35 cellular contexts compared by ENCODE assay signal in the genomic region with DNA sequence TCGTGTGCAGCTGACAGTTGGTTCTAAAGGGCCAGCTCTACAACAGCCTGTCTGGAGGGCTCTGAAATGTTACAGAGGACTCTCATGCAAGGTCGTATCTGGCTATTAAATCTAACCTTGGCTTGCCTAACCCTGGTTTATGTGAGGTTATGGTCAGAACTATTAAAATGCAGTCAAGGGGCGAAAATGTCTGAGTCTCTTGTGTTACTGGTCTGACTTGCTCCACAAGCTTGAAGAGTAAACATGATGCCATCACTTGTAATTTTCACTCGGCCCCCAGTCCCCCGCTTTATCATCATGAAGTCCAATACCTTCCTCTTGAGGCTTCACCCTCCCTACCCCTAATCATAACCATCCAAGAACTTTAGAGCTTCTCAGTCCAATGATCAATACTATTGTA. TPM values are rescaled to one million over a fixed set of nuclear protein-coding genes. Genes with fewer than 3 reads are reported as not detected.
"Had no signal": no experiment of that assay in that cellular context is flagged by ENCODE, and none has a peak within 500 bp of the region (broad histone marks: within the 10 kb centered on the region; RNA-seq: fewer than 3 reads in every experiment).

No MANE protein-coding gene starts in this region.

- H3K36me3 ChIP-seq: adrenal gland, gastrocnemius medialis had no signal

- H3K9me3 ChIP-seq: adrenal gland, body of pancreas, esophagus muscularis mucosa, gastrocnemius medialis, heart left ventricle had no signal

- H3K27ac Mint-ChIP-seq: activated CD4-positive, alpha-beta memory T cell treated with anti-CD3 and anti-CD28 coated beads for 36 hours; activated CD8-positive, alpha-beta memory T cell treated with anti-CD3 and anti-CD28 coated beads, Interleukin-2, amount 10 ng/mL, durations not matched to agents 7 days and 5 days; activated CD8-positive, alpha-beta T cell treated with anti-CD3 and anti-CD28 coated beads, Interleukin-2, amount 10 ng/mL, durations not matched to agents 7 days and 5 days; activated naive CD4-positive, alpha-beta T cell treated with anti-CD3 and anti-CD28 coated beads for 36 hours; activated naive CD4-positive, alpha-beta T cell treated with anti-CD3 and anti-CD28 coated beads, Interleukin-2, amount 50 U/mL, for 24 hours; activated naive CD8-positive, alpha-beta T cell treated with anti-CD3 and anti-CD28 coated beads for 36 hours; activated naive CD8-positive, alpha-beta T cell treated with anti-CD3 and anti-CD28 coated beads, Interleukin-2, amount 50 U/mL, for 24 hours; activated T-helper 1 cell treated with anti-CD3 and anti-CD28 coated beads, Interleukin-12 subunit alpha, Interleukin-12 subunit beta, Interleukin-2, Interleukin-4 antibody, amounts not matched to agents 30 ng/mL and 10 ng/mL and 1 ng/mL, durations not matched to agents 14 hours and 24 hours and 36 hours; activated T-helper 2 cell treated with anti-CD3 and anti-CD28 coated beads, Interferon-gamma antibody, Interleukin-2, Interleukin-4, amounts not matched to agents 10 μg/mL and 5 μg/mL and 100 μg/mL, durations not matched to agents 14 hours and 24 hours and 36 hours; dendritic cell treated with granulocyte-macrophage colony-stimulating factor and Interleukin-4, amounts not matched to agents 40 ng/mL and 50 ng/mL, for 4 days; endodermal cell; WTC11 had no signal

- H3K4me3 Mint-ChIP-seq: activated CD4-positive, alpha-beta memory T cell treated with anti-CD3 and anti-CD28 coated beads for 36 hours; activated CD8-positive, alpha-beta memory T cell treated with anti-CD3 and anti-CD28 coated beads, Interleukin-2, amount 10 ng/mL, durations not matched to agents 7 days and 5 days; activated CD8-positive, alpha-beta T cell treated with anti-CD3 and anti-CD28 coated beads, Interleukin-2, amount 10 ng/mL, durations not matched to agents 7 days and 5 days; activated naive CD4-positive, alpha-beta T cell treated with anti-CD3 and anti-CD28 coated beads for 36 hours; activated naive CD4-positive, alpha-beta T cell treated with anti-CD3 and anti-CD28 coated beads, Interleukin-2, amount 50 U/mL, for 24 hours; activated naive CD8-positive, alpha-beta T cell treated with anti-CD3 and anti-CD28 coated beads for 36 hours; activated naive CD8-positive, alpha-beta T cell treated with anti-CD3 and anti-CD28 coated beads, Interleukin-2, amount 50 U/mL, for 24 hours; activated T-helper 1 cell treated with anti-CD3 and anti-CD28 coated beads, Interleukin-12 subunit alpha, Interleukin-12 subunit beta, Interleukin-2, Interleukin-4 antibody, amounts not matched to agents 30 ng/mL and 10 ng/mL and 1 ng/mL, durations not matched to agents 14 hours and 24 hours and 36 hours; dendritic cell treated with granulocyte-macrophage colony-stimulating factor and Interleukin-4, amounts not matched to agents 40 ng/mL and 50 ng/mL, for 4 days; endodermal cell; WTC11 had no signal

- H3K9me3 Mint-ChIP-seq: activated naive CD4-positive, alpha-beta T cell treated with anti-CD3 and anti-CD28 coated beads, Interleukin-2, amount 50 U/mL, for 24 hours; activated naive CD8-positive, alpha-beta T cell treated with anti-CD3 and anti-CD28 coated beads for 36 hours; activated T-helper 1 cell treated with anti-CD3 and anti-CD28 coated beads, Interleukin-12 subunit alpha, Interleukin-12 subunit beta, Interleukin-2, Interleukin-4 antibody, amounts not matched to agents 30 ng/mL and 10 ng/mL and 1 ng/mL, durations not matched to agents 14 hours and 24 hours and 36 hours; activated T-helper 2 cell treated with anti-CD3 and anti-CD28 coated beads, Interferon-gamma antibody, Interleukin-2, Interleukin-4, amounts not matched to agents 10 μg/mL and 5 μg/mL and 100 μg/mL, durations not matched to agents 14 hours and 24 hours and 36 hours; dendritic cell treated with granulocyte-macrophage colony-stimulating factor and Interleukin-4, amounts not matched to agents 40 ng/mL and 50 ng/mL, for 4 days; endodermal cell; WTC11 had no signal

- H3K4me3 ChIP-seq: adrenal gland, body of pancreas, coronary artery, dorsolateral prefrontal cortex, esophagus muscularis mucosa, gastrocnemius medialis, heart left ventricle had no signal

- H3K27me3 Mint-ChIP-seq: activated CD4-positive, alpha-beta memory T cell treated with anti-CD3 and anti-CD28 coated beads for 36 hours; activated CD8-positive, alpha-beta memory T cell treated with anti-CD3 and anti-CD28 coated beads, Interleukin-2, amount 10 ng/mL, durations not matched to agents 7 days and 5 days; activated naive CD8-positive, alpha-beta T cell treated with anti-CD3 and anti-CD28 coated beads for 36 hours had no signal

- H3K36me3 Mint-ChIP-seq: activated CD4-positive, alpha-beta memory T cell treated with anti-CD3 and anti-CD28 coated beads for 36 hours; activated CD8-positive, alpha-beta memory T cell treated with anti-CD3 and anti-CD28 coated beads, Interleukin-2, amount 10 ng/mL, durations not matched to agents 7 days and 5 days; WTC11 had no signal

- H3K27me3 ChIP-seq: adrenal gland, body of pancreas, dorsolateral prefrontal cortex, esophagus muscularis mucosa, foreskin keratinocyte, gastrocnemius medialis, heart left ventricle had no signal

- ATAC-seq: activated CD8-positive, alpha-beta memory T cell treated with anti-CD3 and anti-CD28 coated beads, Interleukin-2, amount 10 ng/mL, durations not matched to agents 7 days and 5 days; activated CD8-positive, alpha-beta T cell treated with anti-CD3 and anti-CD28 coated beads, Interleukin-2, amount 10 ng/mL, durations not matched to agents 7 days and 5 days; activated naive CD8-positive, alpha-beta T cell treated with anti-CD3 and anti-CD28 coated beads, Interleukin-2, amount 50 U/mL, for 24 hours; body of pancreas; gastrocnemius medialis; heart left ventricle; WTC11 had no signal

- DNase-seq: activated CD4-positive, alpha-beta memory T cell treated with anti-CD3 and anti-CD28 coated beads for 36 hours; activated CD4-positive, alpha-beta T cell treated with anti-CD3 and anti-CD28 coated beads for 1 hour; activated CD4-positive, alpha-beta T cell treated with anti-CD3 and anti-CD28 coated beads for 48 hours; activated CD8-positive, alpha-beta memory T cell treated with anti-CD3 and anti-CD28 coated beads, Interleukin-2, amount 10 ng/mL, durations not matched to agents 7 days and 5 days; activated CD8-positive, alpha-beta memory T cell treated with anti-CD3 and anti-CD28 coated beads, Interleukin-2, amount 50 U/mL, for 4 hours; activated CD8-positive, alpha-beta T cell treated with anti-CD3 and anti-CD28 coated beads, Interleukin-2, amount 10 ng/mL, durations not matched to agents 7 days and 5 days; activated effector memory CD4-positive, alpha-beta T cell treated with anti-CD3 and anti-CD28 coated beads, Interleukin-2, amount 50 U/mL, for 16 hours; activated naive CD4-positive, alpha-beta T cell treated with anti-CD3 and anti-CD28 coated beads for 36 hours; activated naive CD8-positive, alpha-beta T cell treated with anti-CD3 and anti-CD28 coated beads for 36 hours; activated naive CD8-positive, alpha-beta T cell treated with anti-CD3 and anti-CD28 coated beads, Interleukin-2, amount 50 U/mL, for 24 hours; activated T-cell treated with anti-CD3 and anti-CD28 coated beads, Interleukin-2, amount 50 U/mL, for 1 hour; activated T-cell treated with anti-CD3 and anti-CD28 coated beads, Interleukin-2, amount 50 U/mL, for 48 hours; adrenal gland; amygdala; aorta; body of pancreas; caudate nucleus; dorsolateral prefrontal cortex; effector memory CD4-positive, alpha-beta T cell; endodermal cell; erythroblast; foreskin keratinocyte; gastrocnemius medialis; glutamatergic neuron; heart left ventricle; T-helper 2 cell had no signal

- H3K4me1 ChIP-seq: adrenal gland, esophagus muscularis mucosa, foreskin keratinocyte, gastrocnemius medialis, heart left ventricle had no signal

- H3K27ac ChIP-seq: adrenal gland, body of pancreas, coronary artery, dorsolateral prefrontal cortex, esophagus muscularis mucosa, foreskin keratinocyte, gastrocnemius medialis, heart left ventricle had no signal

- H3K4me1 Mint-ChIP-seq: activated CD8-positive, alpha-beta memory T cell treated with anti-CD3 and anti-CD28 coated beads, Interleukin-2, amount 10 ng/mL, durations not matched to agents 7 days and 5 days; activated naive CD4-positive, alpha-beta T cell treated with anti-CD3 and anti-CD28 coated beads, Interleukin-2, amount 50 U/mL, for 24 hours; activated naive CD8-positive, alpha-beta T cell treated with anti-CD3 and anti-CD28 coated beads for 36 hours; activated naive CD8-positive, alpha-beta T cell treated with anti-CD3 and anti-CD28 coated beads, Interleukin-2, amount 50 U/mL, for 24 hours; endodermal cell; WTC11 had no signal

RNA-seq across cellular contexts. Expression of a gene that starts 9.4 kb away (rescaled TPM):
- total RNA-seq: activated CD4-positive, alpha-beta memory T cell treated with anti-CD3 and anti-CD28 coated beads for 36 hours; activated CD8-positive, alpha-beta memory T cell treated with anti-CD3 and anti-CD28 coated beads for 36 hours; activated CD8-positive, alpha-beta memory T cell treated with anti-CD3 and anti-CD28 coated beads, Interleukin-2, amount 10 ng/mL, durations not matched to agents 7 days and 5 days; activated CD8-positive, alpha-beta T cell treated with anti-CD3 and anti-CD28 coated beads, Interleukin-2, amount 10 ng/mL, durations not matched to agents 7 days and 5 days; activated naive CD4-positive, alpha-beta T cell treated with anti-CD3 and anti-CD28 coated beads for 36 hours; activated naive CD8-positive, alpha-beta T cell treated with anti-CD3 and anti-CD28 coated beads for 36 hours; activated T-helper 1 cell treated with anti-CD3 and anti-CD28 coated beads, Interleukin-12 subunit alpha, Interleukin-12 subunit beta, Interleukin-2, Interleukin-4 antibody, amounts not matched to agents 30 ng/mL and 10 ng/mL and 1 ng/mL, durations not matched to agents 14 hours and 24 hours and 36 hours; activated T-helper 2 cell treated with anti-CD3 and anti-CD28 coated beads, Interferon-gamma antibody, Interleukin-2, Interleukin-4, amounts not matched to agents 10 μg/mL and 5 μg/mL and 100 μg/mL, durations not matched to agents 14 hours and 24 hours and 36 hours; T-helper 1 cell treated with Interleukin-12 subunit alpha and Interleukin-12 subunit beta and Interleukin-4 antibody, amounts not matched to agents 30 ng/mL and 1 ng/mL, for 36 hours had no signal
